8 cellular contexts compared by ENCODE assay signal in genomic region chr5:179820483-179821297, GRCh38. TPM values are rescaled to one million over a fixed set of nuclear protein-coding genes. Genes with fewer than 3 reads are reported as not detected.
DNase-seq lines count a peak whose midpoint lies in the region; ATAC-seq, FAIRE-seq and TF ChIP-seq lines count a peak whose summit lies in the region.

Gene SQSTM1 (plus strand): TSS chr5:179820905. CDS start chr5:179820937, 32 bp downstream.

- H3K4me3 ChIP-seq in coronary artery: peak within 1 kb of the TSS; percentile 96

- DNase-seq in A172 (ENCODE audit: low spot score): peak; percentile 74
- peak; percentile 78 for DNase-seq in GM18507 (ENCODE audit: extremely low spot score, insufficient read length, low read depth)
- DNase-seq in NCI-H2227 (lab: John Stamatoyannopoulos, UW; ENCODE audit: unreplicated experiment): peak; percentile 84
- peak; percentile 84 for DNase-seq in activated CD4-positive, alpha-beta T cell treated with anti-CD3 and anti-CD28 coated beads for 48 hours
- peak; percentile 89 for DNase-seq in coronary artery (ENCODE audit: low spot score)
- DNase-seq in left colon: peak; percentile 75 to 86
- DNase-seq in stimulated activated CD4-positive, alpha-beta T cell treated with anti-CD3 and anti-CD28 coated beads, Interleukin-1b, Interleukin-23, amount 100 ng/mL, for 4 hours (ENCODE audit: low read depth in 2 of 2): peak; percentile 69 to 82

- peak; percentile 41 for ATAC-seq in HG02970 (IDR thresholded peaks at IDR 0.05; ENCODE audit: low FRiP score, unreplicated experiment)
- peak; percentile 59 for ATAC-seq in left colon

- peak; percentile 64 for FAIRE-seq in GM18507 (lab: Jason Lieb, UNC)

- intact Hi-C loops in left colon (cut with DNase I, micrococcal nuclease): no loop called here

- H3K27ac ChIP-seq in coronary artery: peak within 1 kb of the TSS; percentile 100

- no peak for TF ChIP-seq CTCF in coronary artery (IDR thresholded peaks at IDR 0.05)

RNA-seq across cellular contexts. Expression of gene SQSTM1, which starts in this region (rescaled TPM):
- 2,241 and 2,527 TPM in 2 replicates for total RNA-seq in A172 (2014; rRNA removed; shearing (Covaris generic))
- 100 to 1,000 TPM; 200 to 355 TPM for total RNA-seq in left colon

Comparison
In these comparisons a context has a peak if more than half of its experiments do, and no peak if none do; other contexts are left out.
1. Peak in every context shown above with its lines: DNase-seq, ATAC-seq, H3K4me3 ChIP-seq and H3K27ac ChIP-seq.